ENCODE assay signal across 1 cellular context in genomic region chr10:114682121-114682520, GRCh38.
TF ChIP-seq lines count a peak whose summit lies in the region.

No MANE protein-coding gene starts in this region.

TF ChIP-seq in WTC11, 78 proteins besides CTCF, POLR2A, EP300 and RAD21 (continued from another document):
- no peak for TF ChIP-seq ZSCAN18 (CRISPR knock-in tag; IDR thresholded peaks at IDR 0.05)
- TF ChIP-seq NR1H2 (CRISPR knock-in tag; IDR thresholded peaks at IDR 0.05): no peak
